ENCODE assay signal across 24 cellular contexts in genomic region chr1:61674221-61674620, GRCh38. TPM values are rescaled to one million over a fixed set of nuclear protein-coding genes. Genes with fewer than 3 reads are reported as not detected.
DNase-seq lines count a peak whose midpoint lies in the region; FAIRE-seq and TF ChIP-seq lines count a peak whose summit lies in the region.
"Had no signal": no experiment of that assay in that cellular context is flagged by ENCODE, and none has a peak within 500 bp of the region (broad histone marks: within the 10 kb centered on the region; RNA-seq: fewer than 3 reads in every experiment).

No MANE protein-coding gene starts in this region.

- no peak for TF ChIP-seq POLR2A in vagina (IDR thresholded peaks at IDR 0.05)

- H3K4me1 ChIP-seq in vagina: no peaks in the 10 kb centered on the region
- H3K4me1 ChIP-seq in small intestine (ENCODE audit: control insufficient read depth in 2 of 2, insufficient read depth in 1 of 2, low read depth in 1 of 2, low read length in 1 of 2): no peaks in the 10 kb centered on the region
- H3K4me1 ChIP-seq: ascending aorta, psoas muscle had no signal

- intact Hi-C loops in vagina (cut with DNase I): no loop called here

- H3K27ac ChIP-seq in vagina (no peak overlapping the region), small intestine (ENCODE audit: low read depth in 1 of 2, low read length in 1 of 2) (no peak overlapping the region)
- H3K27ac ChIP-seq: 22Rv1, ascending aorta, psoas muscle, skin epidermis had no signal

- H3K9me3 ChIP-seq in vagina (no peaks in the 10 kb centered on the region), small intestine (ENCODE audit: control insufficient read depth, low read depth) (no peaks in the 10 kb centered on the region)
- H3K9me3 ChIP-seq: ascending aorta, psoas muscle had no signal

- H3K36me3 ChIP-seq in vagina: no peaks in the 10 kb centered on the region
- H3K36me3 ChIP-seq in small intestine (ENCODE audit: control insufficient read depth in 2 of 2, insufficient read depth in 2 of 2, low read length in 2 of 2): peaks cover 0 to 2% of the 10 kb centered on the region in 2 donors
- H3K36me3 ChIP-seq: ascending aorta had no signal

- H3K27me3 ChIP-seq in vagina: no peaks in the 10 kb centered on the region
- H3K27me3 ChIP-seq in small intestine (ENCODE audit: control insufficient read depth in 2 of 2, insufficient read depth in 2 of 2, low read length in 2 of 2): no peaks in the 10 kb centered on the region
- H3K27me3 ChIP-seq: ascending aorta had no signal

- no peak for FAIRE-seq in small intestine (lab: Jason Lieb, UNC)
- FAIRE-seq: H1, K562, TTC549 had no signal

- WGBS in small intestine, 3 donors: 90 to 97% (median 92%) methylated on average over 3 of the region's 3 CpGs

- no peak for TF ChIP-seq CTCF in vagina (IDR thresholded peaks at IDR 0.05)

- H3K4me3 ChIP-seq in vagina (no peak overlapping the region), small intestine (ENCODE audit: low read depth in 1 of 2, low read length in 2 of 2) (no peak overlapping the region)
- H3K4me3 ChIP-seq: ascending aorta, K562, psoas muscle, skin epidermis had no signal

- DNase-seq in DMS79 treated with DMSO at 0.1 percent for 48 hours (lab: John Stamatoyannopoulos, UW) (peak; percentile 14), DMS79 (lab: John Stamatoyannopoulos, UW) (no peak), NCI-H2107 treated with DMSO at 0.1 percent for 48 hours (lab: John Stamatoyannopoulos, UW; ENCODE audit: unreplicated experiment) (peak; percentile 72), fibroblast of gingiva (ENCODE audit: low read depth) (peak; percentile 15), non-pigmented ciliary epithelial cell (ENCODE audit: low read depth) (peak; percentile 19), NCI-H524 (lab: John Stamatoyannopoulos, UW) (no peak), vagina (ENCODE audit: extremely low spot score in 2 of 2) (no peak), small intestine (no peak)
- DNase-seq: activated CD4-positive, alpha-beta T cell treated with anti-CD3 and anti-CD28 coated beads for 36 hours; DND-41; erythroblast; left colon; NCI-H2081; NCI-H526; psoas muscle; Right ventricle myocardium superior; stimulated activated CD4-positive, alpha-beta T cell treated with anti-CD3 and anti-CD28 coated beads, Interleukin-2, amount 100 ng/mL, for 48 hours; trophoblast cell had no signal

RNA-seq across cellular contexts. Expression of gene TM2D1, which starts 50.7 kb away (rescaled TPM):
- 48.6 TPM for total RNA-seq in vagina
- 10 to 100 TPM in 2 of 3 donors, 1 to 10 TPM in 1; 7.4 to 29.9 (median 12.7) TPM for polyA plus RNA-seq in small intestine

Comparison
In these comparisons a context has a peak if more than half of its experiments do, and no peak if none do; other contexts are left out.
1. DNase-seq: peak in DMS79 treated with DMSO at 0.1 percent for 48 hours (single experiment), NCI-H2107 treated with DMSO at 0.1 percent for 48 hours (single experiment), fibroblast of gingiva (single experiment) and non-pigmented ciliary epithelial cell (single experiment); none in DMS79 (single experiment), NCI-H524 (0 of 2), vagina (0 of 2) and small intestine (single experiment).